Comparison of ENCODE assay signal across 1 cellular context in the genomic region with DNA sequence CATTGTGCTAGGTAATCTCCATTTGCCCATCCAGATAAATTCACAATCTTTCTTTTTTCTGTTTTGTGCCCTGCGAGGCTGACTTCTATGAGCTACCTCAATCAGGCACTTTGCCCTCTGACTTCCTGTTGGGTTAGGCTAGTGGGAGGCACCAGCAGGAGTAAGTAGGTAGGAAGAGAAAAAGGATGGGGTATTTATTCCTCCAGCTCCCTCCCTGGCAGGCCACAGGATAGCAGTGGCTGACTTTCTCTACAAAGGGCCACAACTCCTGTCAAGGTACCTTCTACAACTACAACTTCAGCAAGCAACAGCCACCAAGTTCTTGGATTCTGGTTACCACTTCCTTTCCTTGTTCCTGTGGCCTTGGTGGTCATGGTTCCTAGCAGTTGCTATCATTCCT.
TF ChIP-seq lines count a peak whose summit lies in the region.

No MANE protein-coding gene starts in this region.

TF ChIP-seq in WTC11, 78 proteins besides CTCF, POLR2A, EP300 and RAD21:
- TF ChIP-seq, protein P1, sequence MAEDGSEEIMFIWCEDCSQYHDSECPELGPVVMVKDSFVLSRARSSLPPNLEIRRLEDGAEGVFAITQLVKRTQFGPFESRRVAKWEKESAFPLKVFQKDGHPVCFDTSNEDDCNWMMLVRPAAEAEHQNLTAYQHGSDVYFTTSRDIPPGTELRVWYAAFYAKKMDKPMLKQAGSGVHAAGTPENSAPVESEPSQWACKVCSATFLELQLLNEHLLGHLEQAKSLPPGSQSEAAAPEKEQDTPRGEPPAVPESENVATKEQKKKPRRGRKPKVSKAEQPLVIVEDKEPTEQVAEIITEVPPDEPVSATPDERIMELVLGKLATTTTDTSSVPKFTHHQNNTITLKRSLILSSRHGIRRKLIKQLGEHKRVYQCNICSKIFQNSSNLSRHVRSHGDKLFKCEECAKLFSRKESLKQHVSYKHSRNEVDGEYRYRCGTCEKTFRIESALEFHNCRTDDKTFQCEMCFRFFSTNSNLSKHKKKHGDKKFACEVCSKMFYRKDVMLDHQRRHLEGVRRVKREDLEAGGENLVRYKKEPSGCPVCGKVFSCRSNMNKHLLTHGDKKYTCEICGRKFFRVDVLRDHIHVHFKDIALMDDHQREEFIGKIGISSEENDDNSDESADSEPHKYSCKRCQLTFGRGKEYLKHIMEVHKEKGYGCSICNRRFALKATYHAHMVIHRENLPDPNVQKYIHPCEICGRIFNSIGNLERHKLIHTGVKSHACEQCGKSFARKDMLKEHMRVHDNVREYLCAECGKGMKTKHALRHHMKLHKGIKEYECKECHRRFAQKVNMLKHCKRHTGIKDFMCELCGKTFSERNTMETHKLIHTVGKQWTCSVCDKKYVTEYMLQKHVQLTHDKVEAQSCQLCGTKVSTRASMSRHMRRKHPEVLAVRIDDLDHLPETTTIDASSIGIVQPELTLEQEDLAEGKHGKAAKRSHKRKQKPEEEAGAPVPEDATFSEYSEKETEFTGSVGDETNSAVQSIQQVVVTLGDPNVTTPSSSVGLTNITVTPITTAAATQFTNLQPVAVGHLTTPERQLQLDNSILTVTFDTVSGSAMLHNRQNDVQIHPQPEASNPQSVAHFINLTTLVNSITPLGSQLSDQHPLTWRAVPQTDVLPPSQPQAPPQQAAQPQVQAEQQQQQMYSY (CRISPR knock-in tag; IDR thresholded peaks at IDR 0.05), result no peak
- TF ChIP-seq TEAD1 (CRISPR knock-in tag; IDR thresholded peaks at IDR 0.05) (no peak), ZNF532 (CRISPR knock-in tag; IDR thresholded peaks at IDR 0.05; ENCODE audit: borderline replicate concordance) (no peak), USF2 (CRISPR knock-in tag; IDR thresholded peaks at IDR 0.05) (no peak), ZBTB21 (CRISPR knock-in tag; IDR thresholded peaks at IDR 0.05; ENCODE audit: borderline replicate concordance) (no peak), ZNF671 (CRISPR knock-in tag; IDR thresholded peaks at IDR 0.05) (no peak), E2F4 (CRISPR knock-in tag; IDR thresholded peaks at IDR 0.05; ENCODE audit: borderline replicate concordance, low read depth) (no peak)
